ENCODE assay signal across 2 cellular contexts in genomic region chr22:47361247-47361646, GRCh38.
TF ChIP-seq lines count a peak whose summit lies in the region.

No MANE protein-coding gene starts in this region.

TF ChIP-seq in HepG2, 621 proteins besides CTCF, POLR2A, EP300 and RAD21:
- peak; percentile 50; the same call in 1 of the 2 replicates for TF ChIP-seq ATF7 (IDR thresholded peaks at IDR 0.05)
- no peak for TF ChIP-seq ATF7 (CRISPR knock-in tag; IDR thresholded peaks at IDR 0.05)
- peak; percentile 58; the same call in 1 of the 2 replicates for TF ChIP-seq CEBPB (IDR thresholded peaks at IDR 0.05; ENCODE audit: borderline replicate concordance, low read depth, low read length)
- no peak for TF ChIP-seq ZNF644 (CRISPR knock-in tag; IDR thresholded peaks at IDR 0.05; ENCODE audit: low read depth)
- TF ChIP-seq TRIM24 (CRISPR knock-in tag; IDR thresholded peaks at IDR 0.05), result no peak
- TF ChIP-seq RXRB (CRISPR knock-in tag; IDR thresholded peaks at IDR 0.05; ENCODE audit: borderline replicate concordance), result no peak
- TF ChIP-seq ZNF329 (CRISPR knock-in tag; IDR thresholded peaks at IDR 0.05; ENCODE audit: low read depth), result no peak
- TF ChIP-seq TERF1 (CRISPR knock-in tag; IDR thresholded peaks at IDR 0.05), result no peak
- no peak for TF ChIP-seq HCFC1 (IDR thresholded peaks at IDR 0.05; ENCODE audit: low read depth, low read length)
- TF ChIP-seq ARNTL (CRISPR knock-in tag; IDR thresholded peaks at IDR 0.05), result no peak
- no peak for TF ChIP-seq SMAD9 (CRISPR knock-in tag; IDR thresholded peaks at IDR 0.05)
- no peak for TF ChIP-seq KAT2B (IDR thresholded peaks at IDR 0.05; ENCODE audit: borderline replicate concordance, low read depth, low read length)

TF ChIP-seq in IMR-90, 13 proteins besides CTCF, POLR2A, EP300 and RAD21:
- TF ChIP-seq CEBPB (IDR thresholded peaks at IDR 0.05; ENCODE audit: low read depth, low read length) (peak; percentile 57), CHD1 (IDR thresholded peaks at IDR 0.05; ENCODE audit: low read depth, low read length) (no peak), RCOR1 (IDR thresholded peaks at IDR 0.05; ENCODE audit: insufficient replicate concordance, low read length) (no peak), SMC3 (IDR thresholded peaks at IDR 0.05; ENCODE audit: low read depth, low read length) (no peak), MXI1 (IDR thresholded peaks at IDR 0.05; ENCODE audit: borderline replicate concordance, low read depth, low read length) (no peak), NFE2L2 (IDR thresholded peaks at IDR 0.05; ENCODE audit: low read depth, low read length) (no peak), RFX5 (IDR thresholded peaks at IDR 0.05; ENCODE audit: low read depth, low read length) (no peak)
- TF ChIP-seq, protein P1, sequence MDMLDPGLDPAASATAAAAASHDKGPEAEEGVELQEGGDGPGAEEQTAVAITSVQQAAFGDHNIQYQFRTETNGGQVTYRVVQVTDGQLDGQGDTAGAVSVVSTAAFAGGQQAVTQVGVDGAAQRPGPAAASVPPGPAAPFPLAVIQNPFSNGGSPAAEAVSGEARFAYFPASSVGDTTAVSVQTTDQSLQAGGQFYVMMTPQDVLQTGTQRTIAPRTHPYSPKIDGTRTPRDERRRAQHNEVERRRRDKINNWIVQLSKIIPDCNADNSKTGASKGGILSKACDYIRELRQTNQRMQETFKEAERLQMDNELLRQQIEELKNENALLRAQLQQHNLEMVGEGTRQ (IDR thresholded peaks at IDR 0.05; ENCODE audit: low read depth, low read length), result no peak
